9 cellular contexts compared by ENCODE assay signal in genomic region chr3:10248984-10249748, GRCh38. TPM values are rescaled to one million over a fixed set of nuclear protein-coding genes. Genes with fewer than 3 reads are reported as not detected.
A peak's percentile ranks its signal among the peaks of the same experiment; 100 is the strongest.
DNase-seq lines count a peak whose midpoint lies in the region; ATAC-seq, FAIRE-seq and TF ChIP-seq lines count a peak whose summit lies in the region.
"Had no signal": no experiment of that assay in that cellular context is flagged by ENCODE, and none has a peak within 500 bp of the region (broad histone marks: within the 10 kb centered on the region; RNA-seq: fewer than 3 reads in every experiment).

No MANE protein-coding gene starts in this region.

- H2AFZ ChIP-seq in HepG2 (ENCODE audit: low read length) = no peak overlapping the region

- peak overlapping the region; percentile 99 to 100 (median 100) for H3K4me3 Mint-ChIP-seq in CD4-positive, CD25-positive, alpha-beta regulatory T cell
- peak overlapping the region; percentile 95 for H3K4me3 Mint-ChIP-seq in activated B cell treated with CpG ODN at 0.5 μM for 24 hours

- no peak for TF ChIP-seq RAD21 in HepG2 (CRISPR knock-in tag; IDR thresholded peaks at IDR 0.05)

- no peaks in the 10 kb centered on the region for H3K27me3 ChIP-seq in CD4-positive, CD25-positive, alpha-beta regulatory T cell (ENCODE audit: control insufficient read depth, insufficient read depth, low read length)
- H3K27me3 ChIP-seq in HepG2 (ENCODE audit: control insufficient read depth in 1 of 2, insufficient read depth in 2 of 2, low read length in 2 of 2) = no peaks in the 10 kb centered on the region; a peak in 1 of 5 replicates

- no peak for TF ChIP-seq EP300 in HepG2 (IDR thresholded peaks at IDR 0.05; ENCODE audit: low read depth in 2 of 2, low read length in 2 of 2)
- no peak for TF ChIP-seq EP300 in HepG2 (CRISPR knock-in tag; IDR thresholded peaks at IDR 0.05; ENCODE audit: borderline replicate concordance)

- 0 out of 4 replicates have a peak, but pooled peaks of 1 of the 2 experiments have one; percentile 10 for TF ChIP-seq POLR2A in HepG2 (IDR thresholded peaks at IDR 0.05; ENCODE audit: insufficient read depth in 1 of 2, low read depth in 2 of 2, low read length in 2 of 2)

- peaks cover 20% of the 10 kb centered on the region for H3K36me3 ChIP-seq in CD4-positive, CD25-positive, alpha-beta regulatory T cell (ENCODE audit: control insufficient read depth, insufficient read depth, low read length)
- peaks cover 11 to 28% of the 10 kb centered on the region in 2 experiments for H3K36me3 ChIP-seq in HepG2 (replicated peaks in 1 of 2; ENCODE audit: control insufficient read depth in 1 of 2, insufficient read depth in 2 of 2, low read length in 2 of 2)

- H3K9me3 ChIP-seq in CD4-positive, CD25-positive, alpha-beta regulatory T cell (ENCODE audit: control insufficient read depth in 2 of 2, low read length in 2 of 2) = peaks cover 8 to 15% of the 10 kb centered on the region in 2 experiments
- H3K9me3 ChIP-seq in HepG2 (ENCODE audit: low read length) = peaks cover 20% of the 10 kb centered on the region

- peaks cover 49% of the 10 kb centered on the region for H3K79me2 ChIP-seq in HepG2 (ENCODE audit: insufficient read depth, low read length)

- no peak for ATAC-seq in CD4-positive, CD25-positive, alpha-beta regulatory T cell (ENCODE audit: low read depth in 2 of 2)
- ATAC-seq in HG02943 (IDR thresholded peaks at IDR 0.05; ENCODE audit: low read depth, unreplicated experiment) (peak; percentile 18), activated B cell treated with CpG ODN at 0.5 μM for 24 hours (ENCODE audit: low read depth) (no peak), HepG2 (peak; percentile 28), GM21390 (IDR thresholded peaks at IDR 0.05; ENCODE audit: unreplicated experiment) (no peak)

- H3K9me3 Mint-ChIP-seq in CD4-positive, CD25-positive, alpha-beta regulatory T cell = peaks cover 0 to 18% (median 7%) of the 10 kb centered on the region in 7 donors
- H3K9me3 Mint-ChIP-seq in activated B cell treated with CpG ODN at 0.5 μM for 24 hours = peaks cover 13% of the 10 kb centered on the region

- POLR2A ChIA-PET in activated B cell treated with CpG ODN at 0.5 μM for 24 hours (lab: Charles Lee) = interaction anchor here (0.6 to 2.4 kb wide), 8 partner anchors 37 to 852 kb away, joined by 3 to 17 read pairs (median 8); partner anchors contain the start of genes SEC13, SETD5 and VHL
- POLR2A ChIA-PET in HepG2 (lab: Yijun Ruan, JAX) = interaction anchor here (0.7 to 2.3 kb wide), 16 partner anchors 14 to 533 kb away, joined by 3 to 16 read pairs (median 4); partner anchors contain the start of genes GHRL and VHL

- peaks cover 48% of the 10 kb centered on the region for H3K4me1 ChIP-seq in CD4-positive, CD25-positive, alpha-beta regulatory T cell (ENCODE audit: control insufficient read depth, insufficient read depth, low read length, poor library complexity, severe bottlenecking)
- H3K4me1 ChIP-seq in HepG2 (ENCODE audit: insufficient read depth, low read length) = peaks cover 49% of the 10 kb centered on the region

- intact Hi-C loops in activated B cell treated with CpG ODN at 0.5 μM for 24 hours (cut with micrococcal nuclease) (loop anchor here (1.0 to 5.0 kb wide), 13 partner anchors 44 to 852 kb away; partner anchors contain the start of genes BRK1, BRPF1, CRELD1 and FANCD2), HepG2 (cut with micrococcal nuclease; ENCODE audit: unreplicated experiment) (no loop called here)

- H3K4me3 ChIP-seq in CD4-positive, CD25-positive, alpha-beta regulatory T cell (ENCODE audit: low read depth, low read length) = peak overlapping the region; percentile 95
- peak overlapping the region; percentile 77 to 95 (median 92) for H3K4me3 ChIP-seq in HepG2 (replicated peaks in 1 of 3; ENCODE audit: insufficient read depth in 1 of 3, low read depth in 2 of 3, low read length in 3 of 3)

- in situ Hi-C loops in HepG2 (cut with HindIII; ENCODE audit: extremely low pct_ligation_motif_present, low pct_unique_long_range_greater_than_20kb) = no loop called here

- peaks cover 27% of the 10 kb centered on the region for H3K36me3 Mint-ChIP-seq in CD4-positive, CD25-positive, alpha-beta regulatory T cell
- peaks cover 59% of the 10 kb centered on the region for H3K36me3 Mint-ChIP-seq in activated B cell treated with CpG ODN at 0.5 μM for 24 hours (ENCODE audit: low read depth)

- BruUV-seq in HepG2 (replicated peaks; lab: Mats Ljungman, UMichigan) = TSS peak; percentile 68

- 0% methylated on average over 14 of the region's 32 CpGs for WGBS in HepG2 (ENCODE audit: low lambda C conversion rate)

- peaks cover 16% of the 10 kb centered on the region for H4K20me1 ChIP-seq in HepG2 (ENCODE audit: insufficient read depth, low read length)

- peak overlapping the region; percentile 95 to 97 (median 97) for H3K27ac Mint-ChIP-seq in CD4-positive, CD25-positive, alpha-beta regulatory T cell
- peak overlapping the region; percentile 91 for H3K27ac Mint-ChIP-seq in activated B cell treated with CpG ODN at 0.5 μM for 24 hours

- CTCF ChIA-PET in activated B cell treated with CpG ODN at 0.5 μM for 24 hours (lab: Charles Lee) (interaction anchor here (0.7 to 1.3 kb wide), 2 partner anchors 44 to 303 kb away, joined by 3 to 4 read pairs; partner anchors contain the start of gene GHRL), HepG2 (lab: Yijun Ruan, JAX; ENCODE audit: low intra/inter-chr PET ratio, low total read pairs) (no interaction called here)

- no peak for FAIRE-seq in HepG2 (lab: Jason Lieb, UNC)

- peak overlapping the region; percentile 89 for H3K9ac ChIP-seq in HepG2 (ENCODE audit: insufficient read depth, low read depth, low read length)

- DNase-seq in CD4-positive, CD25-positive, alpha-beta regulatory T cell = peak; percentile 28 to 46 (median 45)
- peak; percentile 26 for DNase-seq in activated B cell treated with CpG ODN at 0.5 μM for 24 hours
- peak; percentile 20 for DNase-seq in cerebellum (ENCODE audit: low spot score)
- no peak for DNase-seq in HepG2 (ENCODE audit: low spot score)
- DNase-seq in stimulated activated CD4-positive, alpha-beta T cell treated with anti-CD3 and anti-CD28 coated beads, TNF-alpha, amount 100 ng/mL, for 4 hours (ENCODE audit: low read depth in 3 of 3) = peak; percentile 27 to 47 (median 31)
- DNase-seq in midbrain (lab: John Stamatoyannopoulos, UW) = no peak

- TF ChIP-seq CTCF in activated B cell treated with CpG ODN at 0.5 μM for 24 hours (IDR thresholded peaks at IDR 0.05) = no peak
- no peak for TF ChIP-seq CTCF in HepG2 (CRISPR knock-in tag; IDR thresholded peaks at IDR 0.05)

- H3K4me1 Mint-ChIP-seq in CD4-positive, CD25-positive, alpha-beta regulatory T cell = peaks cover 22 to 65% (median 48%) of the 10 kb centered on the region in 4 donors
- peaks cover 46% of the 10 kb centered on the region for H3K4me1 Mint-ChIP-seq in activated B cell treated with CpG ODN at 0.5 μM for 24 hours

- peak overlapping the region; percentile 98 for H3K4me2 ChIP-seq in HepG2 (ENCODE audit: low read depth, low read length)

- H3K27ac ChIP-seq in CD4-positive, CD25-positive, alpha-beta regulatory T cell (ENCODE audit: insufficient read depth, low read length, poor library complexity, severe bottlenecking) = peak overlapping the region; percentile 82
- H3K27ac ChIP-seq in HepG2 (ENCODE audit: extremely low read length, insufficient read depth, low read length) = peak overlapping the region; percentile 86

- H3K27me3 Mint-ChIP-seq in CD4-positive, CD25-positive, alpha-beta regulatory T cell = no peaks in the 10 kb centered on the region
- H3K27me3 Mint-ChIP-seq in activated B cell treated with CpG ODN at 0.5 μM for 24 hours = no peaks in the 10 kb centered on the region

RNA-seq across cellular contexts. Expression of gene TATDN2, which starts 0.9 kb away (rescaled TPM):
- 86.5 TPM for total RNA-seq in CD4-positive, CD25-positive, alpha-beta regulatory T cell
- polyA plus RNA-seq in CD4-positive, CD25-positive, alpha-beta regulatory T cell = 10 to 100 TPM; 10.2 to 17.4 (median 12.6) TPM
- 55.6 and 56.2 TPM in 2 replicates for total RNA-seq in activated B cell treated with CpG ODN at 0.5 μM for 24 hours
- 21.2 TPM for total RNA-seq in cerebellum
- 21.9 and 23.9 TPM in 2 replicates for total RNA-seq in HepG2 (2016; rRNA removed; fragmentation: Illumina TruSeq; extraction: Trizol)
- total RNA-seq in HepG2 (2016; cell fraction: cytosol; rRNA removed; fragmentation: Illumina TruSeq; extraction: Trizol; ENCODE audit: low read depth) = 6.6 and 7.4 TPM in 2 replicates
- 20.1 and 20.5 TPM in 2 replicates for total RNA-seq in HepG2 (2016; cell fraction: insoluble cytoplasmic fraction; rRNA removed; fragmentation: Illumina TruSeq; extraction: Trizol)
- total RNA-seq in HepG2 (2016; cell fraction: membrane; rRNA removed; fragmentation: Illumina TruSeq; extraction: Trizol) = 26.1 and 26.9 TPM in 2 replicates
- 23.9 and 28.8 TPM in 2 replicates for total RNA-seq in HepG2 (2016; cell fraction: nucleus; rRNA removed; fragmentation: Illumina TruSeq; extraction: Trizol)
- 12.1 and 17.1 TPM in 2 replicates for polyA plus RNA-seq in HepG2 (2011; rRNA removed)
- 12.0 and 14.6 TPM in 2 replicates for polyA plus RNA-seq in HepG2 (2011; cell fraction: cytosol; rRNA removed)
- 28.5 and 29.0 TPM in 2 replicates for polyA plus RNA-seq in HepG2 (2011; cell fraction: nucleus; rRNA removed)
- 21.4 and 21.6 TPM in 2 replicates for polyA plus RNA-seq in HepG2 (2012)
- polyA plus RNA-seq in HepG2 (2016; cell fraction: cytosol; fragmentation: Illumina TruSeq; extraction: Trizol; ENCODE audit: low read depth) = 7.7 and 8.7 TPM in 2 replicates
- 25.2 and 26.4 TPM in 2 replicates for polyA plus RNA-seq in HepG2 (2016; cell fraction: insoluble cytoplasmic fraction; fragmentation: Illumina TruSeq; extraction: Trizol; ENCODE audit: low read depth)
- 25.5 and 26.0 TPM in 2 replicates for polyA plus RNA-seq in HepG2 (2016; cell fraction: membrane; fragmentation: Illumina TruSeq; extraction: Trizol; ENCODE audit: low read depth)
- 29.9 and 30.2 TPM in 2 replicates for polyA plus RNA-seq in HepG2 (2016; cell fraction: nucleus; fragmentation: Illumina TruSeq; extraction: Trizol; ENCODE audit: insufficient read depth, low read depth)
- polyA minus RNA-seq in HepG2 (2011; rRNA and poly(A)+ RNA removed; ENCODE audit: low replicate concordance) = 33.5 and 56.4 TPM in 2 replicates
- 8.4 and 9.5 TPM in 2 replicates for polyA minus RNA-seq in HepG2 (2011; cell fraction: cytosol; rRNA and poly(A)+ RNA removed)
- polyA minus RNA-seq in HepG2 (2011; cell fraction: nucleus; rRNA and poly(A)+ RNA removed) = 60.3 and 66.9 TPM in 2 replicates

RNA-seq across cellular contexts. Expression of gene GHRL, which starts 43.6 kb away (rescaled TPM):
- 1.1 TPM for total RNA-seq in CD4-positive, CD25-positive, alpha-beta regulatory T cell
- under 1 TPM in 3 of 4 donors, not detected in 1; 0.47 to 0.92 (median 0.78) TPM for polyA plus RNA-seq in CD4-positive, CD25-positive, alpha-beta regulatory T cell
- total RNA-seq in activated B cell treated with CpG ODN at 0.5 μM for 24 hours = 1.4 and 2.8 TPM in 2 replicates
- 0.64 TPM for total RNA-seq in cerebellum
- total RNA-seq in HepG2 (2016; rRNA removed; fragmentation: Illumina TruSeq; extraction: Trizol) = 0.09 TPM in 1 of 2 replicates, not detected in the other
- total RNA-seq in HepG2 (2016; cell fraction: cytosol; rRNA removed; fragmentation: Illumina TruSeq; extraction: Trizol; ENCODE audit: low read depth) = 0.71 TPM in 1 of 2 replicates, not detected in the other
- total RNA-seq in HepG2 (2016; cell fraction: insoluble cytoplasmic fraction; rRNA removed; fragmentation: Illumina TruSeq; extraction: Trizol) = 0.22 TPM in 1 of 2 replicates, not detected in the other
- total RNA-seq in HepG2 (2016; cell fraction: membrane; rRNA removed; fragmentation: Illumina TruSeq; extraction: Trizol) = not detected in 2 replicates
- not detected in 2 replicates for total RNA-seq in HepG2 (2016; cell fraction: nucleus; rRNA removed; fragmentation: Illumina TruSeq; extraction: Trizol)
- not detected in 2 replicates for polyA plus RNA-seq in HepG2 (2011; rRNA removed)
- not detected in 2 replicates for polyA plus RNA-seq in HepG2 (2011; cell fraction: cytosol; rRNA removed)
- polyA plus RNA-seq in HepG2 (2011; cell fraction: nucleus; rRNA removed) = 0.19 and 0.24 TPM in 2 replicates
- 0.59 TPM in 1 of 2 replicates, not detected in the other for polyA plus RNA-seq in HepG2 (2012)
- polyA plus RNA-seq in HepG2 (2016; cell fraction: cytosol; fragmentation: Illumina TruSeq; extraction: Trizol; ENCODE audit: low read depth) = not detected in 2 replicates
- polyA plus RNA-seq in HepG2 (2016; cell fraction: insoluble cytoplasmic fraction; fragmentation: Illumina TruSeq; extraction: Trizol; ENCODE audit: low read depth) = not detected in 2 replicates
- not detected in 2 replicates for polyA plus RNA-seq in HepG2 (2016; cell fraction: membrane; fragmentation: Illumina TruSeq; extraction: Trizol; ENCODE audit: low read depth)
- polyA plus RNA-seq in HepG2 (2016; cell fraction: nucleus; fragmentation: Illumina TruSeq; extraction: Trizol; ENCODE audit: insufficient read depth, low read depth) = 0.80 and 2.1 TPM in 2 replicates
- 0.21 TPM in 1 of 2 replicates, not detected in the other for polyA minus RNA-seq in HepG2 (2011; rRNA and poly(A)+ RNA removed; ENCODE audit: low replicate concordance)
- polyA minus RNA-seq in HepG2 (2011; cell fraction: cytosol; rRNA and poly(A)+ RNA removed) = not detected in 2 replicates
- polyA minus RNA-seq in HepG2 (2011; cell fraction: nucleus; rRNA and poly(A)+ RNA removed) = 0.87 TPM in 1 of 2 replicates, not detected in the other
- total RNA-seq: LHCN-M2 had no signal

Comparison
In these comparisons a context has a peak if more than half of its experiments do, and no peak if none do; other contexts are left out.
1. ATAC-seq: peak in HG02943 (single experiment) and HepG2 (single experiment); none in CD4-positive, CD25-positive, alpha-beta regulatory T cell (0 of 2), activated B cell treated with CpG ODN at 0.5 μM for 24 hours (single experiment) and GM21390 (single experiment).
2. DNase-seq: peak in CD4-positive, CD25-positive, alpha-beta regulatory T cell (3 of 3), activated B cell treated with CpG ODN at 0.5 μM for 24 hours (single experiment), cerebellum (single experiment) and stimulated activated CD4-positive, alpha-beta T cell treated with anti-CD3 and anti-CD28 coated beads, TNF-alpha, amount 100 ng/mL, for 4 hours (3 of 3); none in HepG2 (single experiment) and midbrain (single experiment).